ENCODE assay signal across 1 cellular context in genomic region chr5:175868348-175868723, GRCh38.
A peak's percentile ranks its signal among the peaks of the same experiment; 100 is the strongest.
TF ChIP-seq lines count a peak whose summit lies in the region.

No MANE protein-coding gene starts in this region.

TF ChIP-seq in HepG2, 621 proteins besides CTCF, POLR2A, EP300 and RAD21 (continued from another document):
- TF ChIP-seq HMGXB4 (CRISPR knock-in tag; IDR thresholded peaks at IDR 0.05; ENCODE audit: borderline replicate concordance in 1 of 2, low read depth in 1 of 2) (0 out of 4 replicates have a peak, but pooled peaks of 1 of the 2 experiments have one; percentile 30), ELF3 (CRISPR knock-in tag; IDR thresholded peaks at IDR 0.05) (0 out of 2 replicates have a peak, but pooled peaks have one; percentile 0), ZNF768 (CRISPR knock-in tag; IDR thresholded peaks at IDR 0.05) (no peak), ZFP37 (CRISPR knock-in tag; IDR thresholded peaks at IDR 0.05; ENCODE audit: borderline replicate concordance) (no peak)
